ENCODE assay signal across 24 cellular contexts in the genomic region with DNA sequence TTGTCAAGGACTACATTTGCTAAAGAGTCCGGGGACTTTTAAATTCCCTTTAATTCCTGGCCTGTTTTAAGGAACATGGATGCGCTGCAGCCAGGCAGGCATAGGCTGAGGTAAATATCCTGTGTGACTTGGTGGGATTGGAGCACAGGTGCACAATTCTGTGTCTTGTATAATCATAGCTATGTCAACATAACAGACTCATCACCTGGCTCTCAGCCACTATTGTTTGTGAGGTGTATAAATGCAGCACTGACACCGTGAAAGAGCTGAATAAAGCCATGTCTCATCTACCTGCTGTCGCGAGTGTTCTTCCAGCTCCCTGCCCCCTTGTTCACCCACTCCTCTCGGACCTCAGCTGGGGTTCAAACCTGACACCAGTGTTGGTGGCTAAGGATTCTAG.
DNase-seq lines count a peak whose midpoint lies in the region; ATAC-seq and TF ChIP-seq lines count a peak whose summit lies in the region.
"Had no signal": no experiment of that assay in that cellular context is flagged by ENCODE, and none has a peak within 500 bp of the region (broad histone marks: within the 10 kb centered on the region; RNA-seq: fewer than 3 reads in every experiment).

No MANE protein-coding gene starts in this region.

- in situ Hi-C loops in transverse colon (cut with MboI; ENCODE audit: low pct_ligation_motif_present in 1 of 4, low pct_unique_long_range_greater_than_20kb in 1 of 4, low sequenced_read_pairs in 3 of 4) = no loop called here

- H3K4me3 ChIP-seq in transverse colon = no peak overlapping the region
- H3K4me3 ChIP-seq: ascending aorta, coronary artery, pancreas had no signal

- WGBS in transverse colon (ENCODE audit: low coverage in 1 of 2), 2 donors = 86% methylated on average over 6 of the region's 6 CpGs; no CpG with 5 or more reads in 1 of the 2 donors

- H3K27ac ChIP-seq in VCaP (peak overlapping the region; percentile 54), transverse colon (no peak overlapping the region)
- H3K27ac ChIP-seq: ascending aorta, coronary artery, pancreas had no signal

- TF ChIP-seq CTCF in VCaP (conservative IDR thresholded peaks at IDR 0.05) (no peak), transverse colon (IDR thresholded peaks at IDR 0.05) (no peak)

- H3K9me3 ChIP-seq in transverse colon = no peaks in the 10 kb centered on the region
- H3K9me3 ChIP-seq: ascending aorta, BE2C, pancreas had no signal

- TF ChIP-seq EP300 in transverse colon (IDR thresholded peaks at IDR 0.05; ENCODE audit: low read depth) = no peak

- no peak for TF ChIP-seq POLR2A in transverse colon (IDR thresholded peaks at IDR 0.05)

- intact Hi-C loops in transverse colon (cut with DNase I; ENCODE audit: low total_unique reads) = no loop called here

- H3K36me3 ChIP-seq in transverse colon = no peaks in the 10 kb centered on the region
- H3K36me3 ChIP-seq: ascending aorta, BE2C, pancreas had no signal

- ATAC-seq in HG03135 (IDR thresholded peaks at IDR 0.05; ENCODE audit: unreplicated experiment) = no peak
- ATAC-seq: activated CD4-positive, CD25-positive, alpha-beta regulatory T cell treated with anti-CD3 and anti-CD28 coated beads, Interleukin-2, amount 50 U/mL, for 24 hours; activated T-cell treated with anti-CD3 and anti-CD28 coated beads, Interleukin-2, amount 50 U/mL, for 72 hours; CD8-positive, alpha-beta T cell; pancreas; SK-N-SH treated with all-trans-retinoic acid at 6 μM for 48 hours; stimulated activated effector memory CD8-positive, alpha-beta T cell treated with anti-CD3 and anti-CD28 coated beads, Interleukin-12 subunit alpha, Interleukin-12 subunit beta, amount 100 ng/mL, for 72 hours had no signal

- no peaks in the 10 kb centered on the region for H3K27me3 ChIP-seq in transverse colon
- H3K27me3 ChIP-seq: ascending aorta, BE2C, pancreas had no signal

- DNase-seq in DMS53 treated with DMSO at 0.1 percent for 48 hours (lab: John Stamatoyannopoulos, UW; ENCODE audit: unreplicated experiment) (peak; percentile 87), NCI-H1417 (lab: John Stamatoyannopoulos, UW) (peak; percentile 36 to 80 (median 65)), NCI-H510A treated with DMSO at 0.1 percent for 48 hours (lab: John Stamatoyannopoulos, UW) (peak; percentile 71), NOMO-1 (lab: John Stamatoyannopoulos, UW; ENCODE audit: unreplicated experiment in 2 of 2) (no peak), transverse colon (no peak)
- DNase-seq in stimulated activated CD4-positive, alpha-beta T cell treated with anti-CD3 and anti-CD28 coated beads, Interleukin-2, amount 100 ng/mL, for 24 hours = no peak
- DNase-seq: activated CD4-positive, alpha-beta T cell treated with anti-CD3 and anti-CD28 coated beads, Interleukin-2, amount 50 U/mL, for 48 hours; activated T-cell treated with anti-CD3 and anti-CD28 coated beads, Interleukin-2, amount 50 U/mL, for 72 hours; BE2C; CD8-positive, alpha-beta T cell; effector memory CD4-positive, alpha-beta T cell; IMR-90; nephron progenitor cell; pancreas; stimulated activated CD4-positive, alpha-beta T cell treated with anti-CD3 and anti-CD28 coated beads, Interleukin-15, amount 100 ng/mL, for 24 hours; T-helper 2 cell; trophoblast cell had no signal

- H3K4me1 ChIP-seq in transverse colon = no peaks in the 10 kb centered on the region
- H3K4me1 ChIP-seq: ascending aorta, BE2C, pancreas had no signal

Comparison
In these comparisons a context has a peak if more than half of its experiments do, and no peak if none do; other contexts are left out.
1. DNase-seq: peak in DMS53 treated with DMSO at 0.1 percent for 48 hours (single experiment), NCI-H1417 (3 of 3) and NCI-H510A treated with DMSO at 0.1 percent for 48 hours (single experiment); none in NOMO-1 (0 of 2), stimulated activated CD4-positive, alpha-beta T cell treated with anti-CD3 and anti-CD28 coated beads, Interleukin-2, amount 100 ng/mL, for 24 hours (0 of 2) and transverse colon (single experiment).